ENCODE assay signal across 1 cellular context in the genomic region with DNA sequence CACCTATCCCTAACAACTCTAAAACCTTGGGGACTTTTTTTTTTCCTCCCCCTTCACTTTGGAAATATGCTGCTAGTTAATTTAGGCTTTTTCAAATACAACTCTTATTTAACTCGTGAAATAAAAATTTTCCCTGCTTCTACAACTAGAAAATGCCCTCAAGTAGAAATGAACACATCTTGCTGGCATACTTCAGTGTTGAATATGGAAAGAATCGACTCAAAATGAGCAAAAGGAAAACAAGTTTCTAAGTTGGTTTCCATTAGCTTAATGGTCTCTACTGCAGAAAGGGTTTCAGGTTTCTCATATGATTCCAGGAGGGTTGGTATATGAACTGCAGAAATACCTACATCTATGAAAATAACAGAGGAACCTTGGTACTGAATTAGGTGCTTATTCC.
TF ChIP-seq lines count a peak whose summit lies in the region.

No MANE protein-coding gene starts in this region.

TF ChIP-seq in GM23338, 12 proteins besides CTCF, POLR2A, EP300 and RAD21 (continued from another document):
- TF ChIP-seq ZNF114 (CRISPR knock-in tag; IDR thresholded peaks at IDR 0.05) (no peak), EZH2 (IDR thresholded peaks at IDR 0.05; ENCODE audit: low read depth, unreplicated experiment) (no peak), ZNF331 (CRISPR knock-in tag; IDR thresholded peaks at IDR 0.05; ENCODE audit: low read depth) (no peak), POLR2AphosphoS5 (IDR thresholded peaks at IDR 0.05; ENCODE audit: low read depth) (no peak), CREB1 (CRISPR knock-in tag; IDR thresholded peaks at IDR 0.05; ENCODE audit: low read depth) (no peak), REST (IDR thresholded peaks at IDR 0.05; ENCODE audit: unreplicated experiment) (no peak), NANOG (IDR thresholded peaks at IDR 0.05; ENCODE audit: borderline replicate concordance) (no peak), EZH2phosphoT487 (IDR thresholded peaks at IDR 0.05; ENCODE audit: unreplicated experiment) (no peak), STAT1 (IDR thresholded peaks at IDR 0.05; ENCODE audit: unreplicated experiment) (no peak)
